ENCODE assay signal across 8 cellular contexts in the genomic region with DNA sequence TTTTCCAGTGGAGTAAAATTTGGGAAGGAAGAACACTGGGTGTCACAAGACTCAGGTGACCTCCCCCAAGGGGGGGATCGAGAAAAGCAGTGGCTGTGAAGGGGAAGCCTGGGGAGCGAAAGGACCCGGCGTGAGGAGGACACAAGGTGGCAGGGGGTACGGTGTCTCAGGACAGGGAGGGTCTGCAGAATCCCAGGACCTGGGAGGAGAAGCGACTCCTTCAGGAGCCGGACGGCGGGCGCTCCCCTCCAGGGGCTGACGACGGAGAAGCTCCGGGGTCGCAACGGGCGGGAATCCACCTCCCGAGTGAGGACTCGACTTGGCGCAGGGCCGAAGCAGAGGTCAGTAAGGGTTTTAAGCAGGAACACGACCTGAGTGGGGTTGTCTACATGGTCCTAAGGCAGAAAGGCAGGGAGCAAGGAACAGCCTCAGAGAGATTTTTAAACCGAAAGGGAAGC. TPM values are rescaled to one million over a fixed set of nuclear protein-coding genes. Genes with fewer than 3 reads are reported as not detected.
DNase-seq lines count a peak whose midpoint lies in the region; ATAC-seq, FAIRE-seq and TF ChIP-seq lines count a peak whose summit lies in the region.

No MANE protein-coding gene starts in this region.

- POLR2A ChIA-PET in activated CD4-positive, alpha-beta memory T cell treated with anti-CD3 and anti-CD28 coated beads, Interleukin-2, amount 10 ng/mL, durations not matched to agents 7 days and 5 days (lab: Charles Lee), result interaction anchor here (1.3 to 4.0 kb wide), 2 partner anchors 16 to 18 kb away, joined by 3 to 43 read pairs; a partner anchor contains a TSS

- FAIRE-seq in D721Med (lab: Jason Lieb, UNC), result no peak

- DNase-seq in activated CD4-positive, alpha-beta memory T cell treated with anti-CD3 and anti-CD28 coated beads, Interleukin-2, amount 10 ng/mL, durations not matched to agents 7 days and 5 days, result peak; percentile 20
- DNase-seq in germinal center (ENCODE audit: low spot score) (peak; percentile 19), osteocyte (ENCODE audit: extremely low spot score, unreplicated experiment) (no peak), epidermal melanocyte (ENCODE audit: insufficient read length, low spot score) (no peak), D721Med (ENCODE audit: insufficient read length, low spot score) (no peak), NCI-H2029 (lab: John Stamatoyannopoulos, UW) (no peak)

- TF ChIP-seq CTCF in osteocyte (IDR thresholded peaks at IDR 0.05) (no peak), D721Med (IDR thresholded peaks at IDR 0.05; ENCODE audit: insufficient read depth, missing control alignments) (no peak)

- H3K4me3 Mint-ChIP-seq in activated CD4-positive, alpha-beta memory T cell treated with anti-CD3 and anti-CD28 coated beads, Interleukin-2, amount 10 ng/mL, durations not matched to agents 7 days and 5 days, result peak overlapping the region; percentile 87
- H3K4me3 Mint-ChIP-seq in osteocyte (ENCODE audit: unreplicated experiment), result peak overlapping the region; percentile 98

- H3K36me3 Mint-ChIP-seq in activated CD4-positive, alpha-beta memory T cell treated with anti-CD3 and anti-CD28 coated beads, Interleukin-2, amount 10 ng/mL, durations not matched to agents 7 days and 5 days (ENCODE audit: low read depth), result peaks cover 44% of the 10 kb centered on the region
- H3K36me3 Mint-ChIP-seq in osteocyte (ENCODE audit: unreplicated experiment), result peaks cover 23% of the 10 kb centered on the region

- H3K9me3 Mint-ChIP-seq in activated CD4-positive, alpha-beta memory T cell treated with anti-CD3 and anti-CD28 coated beads, Interleukin-2, amount 10 ng/mL, durations not matched to agents 7 days and 5 days, result peaks cover 26% of the 10 kb centered on the region
- H3K9me3 Mint-ChIP-seq in osteocyte (ENCODE audit: unreplicated experiment), result peaks cover 4% of the 10 kb centered on the region

- no peaks in the 10 kb centered on the region for H3K27me3 Mint-ChIP-seq in activated CD4-positive, alpha-beta memory T cell treated with anti-CD3 and anti-CD28 coated beads, Interleukin-2, amount 10 ng/mL, durations not matched to agents 7 days and 5 days
- H3K27me3 Mint-ChIP-seq in osteocyte (ENCODE audit: unreplicated experiment), result no peaks in the 10 kb centered on the region

- CTCF ChIA-PET in activated CD4-positive, alpha-beta memory T cell treated with anti-CD3 and anti-CD28 coated beads, Interleukin-2, amount 10 ng/mL, durations not matched to agents 7 days and 5 days (lab: Charles Lee), result interaction anchor here (1.7 kb wide), 1 partner anchor 19 kb away, joined by 6 read pairs; a partner anchor contains a TSS

- ATAC-seq in GM18498 (IDR thresholded peaks at IDR 0.05; ENCODE audit: unreplicated experiment) (peak; percentile 37), HG02973 (IDR thresholded peaks at IDR 0.05; ENCODE audit: unreplicated experiment) (peak; percentile 31)

- H3K27ac Mint-ChIP-seq in activated CD4-positive, alpha-beta memory T cell treated with anti-CD3 and anti-CD28 coated beads, Interleukin-2, amount 10 ng/mL, durations not matched to agents 7 days and 5 days, result peak overlapping the region; percentile 77
- H3K27ac Mint-ChIP-seq in osteocyte (ENCODE audit: unreplicated experiment), result peak overlapping the region; percentile 94

- H3K4me1 Mint-ChIP-seq in activated CD4-positive, alpha-beta memory T cell treated with anti-CD3 and anti-CD28 coated beads, Interleukin-2, amount 10 ng/mL, durations not matched to agents 7 days and 5 days, result peaks cover 28% of the 10 kb centered on the region
- H3K4me1 Mint-ChIP-seq in osteocyte (ENCODE audit: unreplicated experiment), result peaks cover 22% of the 10 kb centered on the region

RNA-seq across cellular contexts. Expression of a gene that starts 0.5 kb away (rescaled TPM):
- 10 to 100 TPM; 17.3 to 18.0 TPM for total RNA-seq in activated CD4-positive, alpha-beta memory T cell treated with anti-CD3 and anti-CD28 coated beads, Interleukin-2, amount 10 ng/mL, durations not matched to agents 7 days and 5 days
- total RNA-seq in osteocyte, result 19.0 and 19.1 TPM in 2 replicates

RNA-seq across cellular contexts. Expression of a gene that starts 19.0 kb away (rescaled TPM):
- 100 to 1,000 TPM; 203 to 209 TPM for total RNA-seq in activated CD4-positive, alpha-beta memory T cell treated with anti-CD3 and anti-CD28 coated beads, Interleukin-2, amount 10 ng/mL, durations not matched to agents 7 days and 5 days
- total RNA-seq in osteocyte, result 257 and 269 TPM in 2 replicates

RNA-seq across cellular contexts. Expression of a gene that starts 31.2 kb away (rescaled TPM):
- total RNA-seq in activated CD4-positive, alpha-beta memory T cell treated with anti-CD3 and anti-CD28 coated beads, Interleukin-2, amount 10 ng/mL, durations not matched to agents 7 days and 5 days, result 1 to 10 TPM; 7.9 to 8.5 TPM
- 15.0 and 16.5 TPM in 2 replicates for total RNA-seq in osteocyte

Comparison
In these comparisons a context has a peak if more than half of its experiments do, and no peak if none do; other contexts are left out.
1. DNase-seq: peak in activated CD4-positive, alpha-beta memory T cell treated with anti-CD3 and anti-CD28 coated beads, Interleukin-2, amount 10 ng/mL, durations not matched to agents 7 days and 5 days (single experiment) and germinal center (single experiment); none in osteocyte (single experiment), epidermal melanocyte (single experiment), D721Med (single experiment) and NCI-H2029 (single experiment).